In the genomic region with DNA sequence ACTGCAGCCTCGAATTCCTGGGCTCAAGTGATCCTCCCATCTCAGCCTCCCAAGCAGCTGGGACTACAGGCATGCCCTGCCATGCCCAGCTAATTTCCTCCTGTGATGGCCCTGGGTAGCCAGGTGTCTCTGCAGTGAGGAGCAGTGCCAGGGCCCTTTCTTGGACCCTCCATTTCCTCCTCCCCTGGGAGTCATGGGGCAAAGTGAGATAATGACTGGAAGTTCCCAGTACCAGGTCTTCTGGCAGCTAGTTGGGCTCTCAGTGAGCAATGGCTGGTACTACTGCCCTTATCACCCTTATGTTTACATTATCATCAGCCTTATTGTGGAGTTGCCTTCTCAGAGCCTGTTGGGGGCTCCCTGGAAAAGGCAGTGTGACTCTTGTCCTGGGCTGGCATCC, we compare ENCODE assay signal across 16 cellular contexts. TPM values are rescaled to one million over a fixed set of nuclear protein-coding genes. Genes with fewer than 3 reads are reported as not detected.
DNase-seq lines count a peak whose midpoint lies in the region; ATAC-seq, FAIRE-seq and TF ChIP-seq lines count a peak whose summit lies in the region.
"Had no signal": no experiment of that assay in that cellular context is flagged by ENCODE, and none has a peak within 500 bp of the region (broad histone marks: within the 10 kb centered on the region; RNA-seq: fewer than 3 reads in every experiment).

No MANE protein-coding gene starts in this region.

- H3K27ac Mint-ChIP-seq in natural killer cell, result peak overlapping the region; percentile 67 to 70
- no peak overlapping the region for H3K27ac Mint-ChIP-seq in natural killer cell treated with Interleukin-12 subunit alpha and Interleukin-12 subunit beta and Interleukin-15 and Interleukin-18, amount 100 ng/mL, for 72 hours
- peak overlapping the region; percentile 63 for H3K27ac Mint-ChIP-seq in activated T-helper 17 cell treated with anti-CD3 and anti-CD28 coated beads, Interleukin-2, amount 50 U/mL, for 72 hours
- H3K27ac Mint-ChIP-seq: activated CD8-positive, alpha-beta memory T cell treated with anti-CD3 and anti-CD28 coated beads, Interleukin-2, amount 10 ng/mL, durations not matched to agents 7 days and 5 days; activated naive CD4-positive, alpha-beta T cell treated with anti-CD3 and anti-CD28 coated beads, Interleukin-2, amount 50 U/mL, for 24 hours; B cell; mesothelial cell of epicardium; progenitor cell of endocrine pancreas had no signal

- H3K4me1 Mint-ChIP-seq in natural killer cell, result peaks cover 30 to 44% of the 10 kb centered on the region in 2 donors
- H3K4me1 Mint-ChIP-seq in natural killer cell treated with Interleukin-12 subunit alpha and Interleukin-12 subunit beta and Interleukin-15 and Interleukin-18, amount 100 ng/mL, for 72 hours (ENCODE audit: low read depth in 2 of 2), result peaks cover 23 to 34% of the 10 kb centered on the region in 2 donors
- H3K4me1 Mint-ChIP-seq in activated T-helper 17 cell treated with anti-CD3 and anti-CD28 coated beads, Interleukin-2, amount 50 U/mL, for 72 hours, result peaks cover 8% of the 10 kb centered on the region

- no peaks in the 10 kb centered on the region for H3K27me3 Mint-ChIP-seq in natural killer cell (ENCODE audit: low read depth in 2 of 2)
- no peaks in the 10 kb centered on the region for H3K27me3 Mint-ChIP-seq in natural killer cell treated with Interleukin-12 subunit alpha and Interleukin-12 subunit beta and Interleukin-15 and Interleukin-18, amount 100 ng/mL, for 72 hours
- no peaks in the 10 kb centered on the region for H3K27me3 Mint-ChIP-seq in activated T-helper 17 cell treated with anti-CD3 and anti-CD28 coated beads, Interleukin-2, amount 50 U/mL, for 72 hours
- H3K27me3 Mint-ChIP-seq: activated naive CD4-positive, alpha-beta T cell treated with anti-CD3 and anti-CD28 coated beads, Interleukin-2, amount 50 U/mL, for 24 hours had no signal

- no peak for FAIRE-seq in D721Med (lab: Jason Lieb, UNC)
- FAIRE-seq: TTC549 had no signal

- no peaks in the 10 kb centered on the region for H3K36me3 Mint-ChIP-seq in natural killer cell
- H3K36me3 Mint-ChIP-seq in natural killer cell treated with Interleukin-12 subunit alpha and Interleukin-12 subunit beta and Interleukin-15 and Interleukin-18, amount 100 ng/mL, for 72 hours, result no peaks in the 10 kb centered on the region
- H3K36me3 Mint-ChIP-seq in activated T-helper 17 cell treated with anti-CD3 and anti-CD28 coated beads, Interleukin-2, amount 50 U/mL, for 72 hours (ENCODE audit: low read depth), result no peaks in the 10 kb centered on the region
- H3K36me3 Mint-ChIP-seq: activated CD8-positive, alpha-beta memory T cell treated with anti-CD3 and anti-CD28 coated beads, Interleukin-2, amount 10 ng/mL, durations not matched to agents 7 days and 5 days; activated naive CD4-positive, alpha-beta T cell treated with anti-CD3 and anti-CD28 coated beads, Interleukin-2, amount 50 U/mL, for 24 hours; mesothelial cell of epicardium had no signal

- ATAC-seq in natural killer cell (no peak), GM21367 (IDR thresholded peaks at IDR 0.05; ENCODE audit: unreplicated experiment) (no peak)
- no peak for ATAC-seq in natural killer cell treated with Interleukin-12 subunit alpha and Interleukin-12 subunit beta and Interleukin-15 and Interleukin-18, amount 100 ng/mL, for 72 hours
- no peak for ATAC-seq in activated T-helper 17 cell treated with anti-CD3 and anti-CD28 coated beads, Interleukin-2, amount 50 U/mL, for 72 hours (replicated peaks)
- ATAC-seq: activated CD8-positive, alpha-beta memory T cell treated with anti-CD3 and anti-CD28 coated beads, Interleukin-2, amount 10 ng/mL, durations not matched to agents 7 days and 5 days had no signal

- peaks cover 68 to 75% of the 10 kb centered on the region in 2 donors for H3K4me1 ChIP-seq in mucosa of rectum (ENCODE audit: control insufficient read depth in 2 of 2, insufficient read depth in 2 of 2, low read length in 2 of 2)

- TF ChIP-seq CTCF in natural killer cell (IDR thresholded peaks at IDR 0.05), result no peak
- no peak for TF ChIP-seq CTCF in GM10248 (IDR thresholded peaks at IDR 0.05; ENCODE audit: control extremely low read depth, extremely low read depth, low read depth, missing control alignments)
- no peak for TF ChIP-seq CTCF in D721Med (IDR thresholded peaks at IDR 0.05; ENCODE audit: insufficient read depth, missing control alignments)

- no peaks in the 10 kb centered on the region for H3K36me3 ChIP-seq in mucosa of rectum (ENCODE audit: control insufficient read depth in 2 of 2, insufficient read depth in 2 of 2, low read length in 2 of 2)

- H3K9me3 ChIP-seq in mucosa of rectum (ENCODE audit: control insufficient read depth in 2 of 2, low read length in 2 of 2), result no peaks in the 10 kb centered on the region

- no peaks in the 10 kb centered on the region for H3K9me3 Mint-ChIP-seq in natural killer cell
- no peaks in the 10 kb centered on the region for H3K9me3 Mint-ChIP-seq in natural killer cell treated with Interleukin-12 subunit alpha and Interleukin-12 subunit beta and Interleukin-15 and Interleukin-18, amount 100 ng/mL, for 72 hours
- H3K9me3 Mint-ChIP-seq in activated T-helper 17 cell treated with anti-CD3 and anti-CD28 coated beads, Interleukin-2, amount 50 U/mL, for 72 hours, result no peaks in the 10 kb centered on the region
- H3K9me3 Mint-ChIP-seq: activated naive CD4-positive, alpha-beta T cell treated with anti-CD3 and anti-CD28 coated beads, Interleukin-2, amount 50 U/mL, for 24 hours; mesothelial cell of epicardium had no signal

- no peak overlapping the region for H3K9ac ChIP-seq in mucosa of rectum (ENCODE audit: low read depth in 1 of 2, low read length in 2 of 2)

- DNase-seq in natural killer cell, result no peak
- DNase-seq in natural killer cell treated with Interleukin-12 subunit alpha and Interleukin-12 subunit beta and Interleukin-15 and Interleukin-18, amount 100 ng/mL, for 72 hours (ENCODE audit: low spot score), result no peak
- DNase-seq in GM10248 (ENCODE audit: extremely low spot score), result no peak
- no peak for DNase-seq in NK-92 treated with Interleukin-12 subunit alpha and Interleukin-12 subunit beta, amount 100 ng/mL, for 24 hours (lab: John Stamatoyannopoulos, UW)
- no peak for DNase-seq in D721Med (ENCODE audit: insufficient read length, low spot score)
- DNase-seq: activated CD8-positive, alpha-beta memory T cell treated with anti-CD3 and anti-CD28 coated beads, Interleukin-2, amount 10 ng/mL, durations not matched to agents 7 days and 5 days; stimulated activated CD4-positive, alpha-beta T cell treated with anti-CD3 and anti-CD28 coated beads, Interleukin-2, amount 100 ng/mL, for 48 hours had no signal

- CTCF ChIA-PET in GM10248 (lab: Yijun Ruan, JAX), result interaction anchor here (0.9 to 1.2 kb wide), 2 partner anchors 36 to 60 kb away, joined by 3 read pairs; no protein-coding TSS in a partner anchor

- intact Hi-C loops in natural killer cell (cut with micrococcal nuclease), result no loop called here

- POLR2A ChIA-PET in GM10248 (lab: Yijun Ruan, JAX), result no interaction called here

- no peaks in the 10 kb centered on the region for H3K27me3 ChIP-seq in mucosa of rectum (ENCODE audit: control insufficient read depth in 2 of 2, insufficient read depth in 2 of 2, low read length in 2 of 2)

- no peak overlapping the region for H3K4me3 ChIP-seq in mucosa of rectum (ENCODE audit: low read length in 2 of 2)
- H3K4me3 ChIP-seq: coronary artery had no signal

- peak overlapping the region; percentile 37 for H3K4me3 Mint-ChIP-seq in natural killer cell
- no peak overlapping the region for H3K4me3 Mint-ChIP-seq in natural killer cell treated with Interleukin-12 subunit alpha and Interleukin-12 subunit beta and Interleukin-15 and Interleukin-18, amount 100 ng/mL, for 72 hours
- H3K4me3 Mint-ChIP-seq in activated T-helper 17 cell treated with anti-CD3 and anti-CD28 coated beads, Interleukin-2, amount 50 U/mL, for 72 hours, result peak overlapping the region; percentile 28
- H3K4me3 Mint-ChIP-seq: activated CD8-positive, alpha-beta memory T cell treated with anti-CD3 and anti-CD28 coated beads, Interleukin-2, amount 10 ng/mL, durations not matched to agents 7 days and 5 days; activated naive CD4-positive, alpha-beta T cell treated with anti-CD3 and anti-CD28 coated beads, Interleukin-2, amount 50 U/mL, for 24 hours; B cell; mesothelial cell of epicardium had no signal

- peak overlapping the region; percentile 54 to 88 for H3K27ac ChIP-seq in mucosa of rectum (ENCODE audit: low read depth in 2 of 2, low read length in 2 of 2)

RNA-seq across cellular contexts. Expression of gene DAGLA, which starts 17.6 kb away (rescaled TPM):
- total RNA-seq in natural killer cell, result under 1 TPM; 0.18 to 0.48 (median 0.38) TPM
- under 1 TPM; 0.08 to 0.10 TPM for total RNA-seq in natural killer cell treated with Interleukin-12 subunit alpha and Interleukin-12 subunit beta and Interleukin-15 and Interleukin-18, amount 100 ng/mL, for 72 hours
- under 1 TPM; 0.11 to 0.13 TPM for total RNA-seq in activated T-helper 17 cell treated with anti-CD3 and anti-CD28 coated beads, Interleukin-2, amount 50 U/mL, for 72 hours
- total RNA-seq: activated CD8-positive, alpha-beta memory T cell treated with anti-CD3 and anti-CD28 coated beads, Interleukin-2, amount 10 ng/mL, durations not matched to agents 7 days and 5 days; B cell had no signal

RNA-seq across cellular contexts. Expression of gene MYRF, which starts 54.7 kb away (rescaled TPM):
- 10 to 100 TPM in 1 of 3 donors, 1 to 10 TPM in 2; 4.9 to 15.3 (median 7.3) TPM for total RNA-seq in natural killer cell
- total RNA-seq in natural killer cell treated with Interleukin-12 subunit alpha and Interleukin-12 subunit beta and Interleukin-15 and Interleukin-18, amount 100 ng/mL, for 72 hours, result 1 to 10 TPM; 3.7 to 5.5 TPM
- total RNA-seq in activated T-helper 17 cell treated with anti-CD3 and anti-CD28 coated beads, Interleukin-2, amount 50 U/mL, for 72 hours, result 1 to 10 TPM; 1.2 to 5.9 TPM

Comparison
In these comparisons a context has a peak if more than half of its experiments do, and no peak if none do; other contexts are left out.
1. H3K27ac Mint-ChIP-seq: peak in natural killer cell (2 of 2) and activated T-helper 17 cell treated with anti-CD3 and anti-CD28 coated beads, Interleukin-2, amount 50 U/mL, for 72 hours (single experiment); none in natural killer cell treated with Interleukin-12 subunit alpha and Interleukin-12 subunit beta and Interleukin-15 and Interleukin-18, amount 100 ng/mL, for 72 hours (0 of 2).